Comparison of ENCODE assay signal across 8 cellular contexts in the genomic region with DNA sequence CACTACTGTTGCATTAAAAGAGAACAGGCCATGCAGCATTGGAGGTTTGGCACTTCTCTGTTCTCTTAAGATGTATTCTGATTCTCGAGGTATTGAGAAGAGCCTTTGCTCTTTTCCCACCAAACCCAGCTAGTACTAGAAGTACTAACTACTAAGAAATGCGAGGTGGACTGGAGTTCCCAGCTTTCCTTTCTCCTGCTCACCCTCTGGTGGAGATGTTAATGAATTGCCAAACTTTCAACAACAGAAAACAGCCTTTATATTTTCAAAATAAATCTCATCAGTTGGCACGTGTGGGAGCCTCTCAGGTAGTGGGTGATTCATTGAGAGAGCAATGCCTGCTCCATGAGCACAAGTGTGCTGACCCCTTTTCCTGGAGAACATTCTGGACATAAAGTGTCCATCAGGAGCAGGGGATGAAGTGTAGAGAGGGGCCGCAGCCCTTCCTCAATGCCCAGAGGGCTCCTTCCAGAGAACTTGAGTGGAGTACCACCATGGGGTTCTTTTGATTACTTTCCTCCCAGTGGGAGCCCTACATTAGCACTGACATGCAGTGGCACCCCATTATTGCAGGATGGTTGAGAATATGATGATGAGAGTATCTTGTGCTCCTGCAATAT. TPM values are rescaled to one million over a fixed set of nuclear protein-coding genes. Genes with fewer than 3 reads are reported as not detected.
DNase-seq lines count a peak whose midpoint lies in the region.

No MANE protein-coding gene starts in this region.

- H3K4me1 ChIP-seq in mesenchymal stem cell (ENCODE audit: control insufficient read depth, insufficient read depth, low read depth, low read length) = peaks cover 23% of the 10 kb centered on the region

- peaks cover 5% of the 10 kb centered on the region for H3K79me1 ChIP-seq in mesenchymal stem cell (replicated peaks; ENCODE audit: low read length, poor library complexity, severe bottlenecking)

- H3K4ac ChIP-seq in mesenchymal stem cell (ENCODE audit: low read depth in 1 of 2, low read length in 2 of 2) = no peak overlapping the region

- H2BK15ac ChIP-seq in mesenchymal stem cell (ENCODE audit: low read depth, poor library complexity, severe bottlenecking) = no peak overlapping the region

- no peak overlapping the region for H3K18ac ChIP-seq in mesenchymal stem cell (ENCODE audit: low read depth in 1 of 2, low read length in 2 of 2)

- H3K9me3 ChIP-seq in mesenchymal stem cell (ENCODE audit: control insufficient read depth, low read length) = no peaks in the 10 kb centered on the region

- H3K27me3 ChIP-seq in mesenchymal stem cell (ENCODE audit: control insufficient read depth in 1 of 2, insufficient read depth in 1 of 2, low read length in 2 of 2) = peaks cover 0 to 84% of the 10 kb centered on the region in 2 experiments

- peak; percentile 75 for DNase-seq in DMS 273 (lab: John Stamatoyannopoulos, UW; ENCODE audit: unreplicated experiment)
- DNase-seq in Kasumi-1 (lab: John Stamatoyannopoulos, UW) = peak; percentile 23 to 38
- peak; percentile 44 for DNase-seq in amniotic stem cell (lab: John Stamatoyannopoulos, UW)
- DNase-seq in mesenchymal stem cell = peak; percentile 52
- DNase-seq in NOMO-1 (lab: John Stamatoyannopoulos, UW; ENCODE audit: unreplicated experiment in 2 of 2) = no peak
- DNase-seq in NCI-H187 treated with DMSO at 0.1 percent for 48 hours (lab: John Stamatoyannopoulos, UW) = no peak
- DNase-seq in NCI-H526 treated with DMSO at 0.1 percent for 48 hours (lab: John Stamatoyannopoulos, UW) = no peak
- DNase-seq in foreskin melanocyte = no peak

- no peak overlapping the region for H3K9ac ChIP-seq in mesenchymal stem cell (ENCODE audit: low read length)

- no peak overlapping the region for H3K4me3 ChIP-seq in mesenchymal stem cell (ENCODE audit: insufficient read depth in 1 of 2, low read depth in 1 of 2, low read length in 2 of 2)

- no peak overlapping the region for H2AFZ ChIP-seq in mesenchymal stem cell (ENCODE audit: low read depth, low read length)

- peak overlapping the region; percentile 99 for H2AK5ac ChIP-seq in mesenchymal stem cell (ENCODE audit: low read length, severe bottlenecking)

- 43% methylated on average over 4 of the region's 4 CpGs for WGBS in mesenchymal stem cell

- no peak overlapping the region for H3K14ac ChIP-seq in mesenchymal stem cell (ENCODE audit: low read length in 2 of 2)

- H3K36me3 ChIP-seq in mesenchymal stem cell (ENCODE audit: control insufficient read depth in 1 of 2, insufficient read depth in 2 of 2, low read depth in 1 of 2, low read length in 2 of 2) = no peaks in the 10 kb centered on the region

- H2BK5ac ChIP-seq in mesenchymal stem cell (ENCODE audit: low read depth, low read length, poor library complexity, severe bottlenecking) = no peak overlapping the region

- no peak overlapping the region for H4K8ac ChIP-seq in mesenchymal stem cell (ENCODE audit: low read length)

- H4K91ac ChIP-seq in mesenchymal stem cell (ENCODE audit: low read length) = no peak overlapping the region

- H2BK12ac ChIP-seq in mesenchymal stem cell (ENCODE audit: low read length in 2 of 2) = no peak overlapping the region

- no peak overlapping the region for H3K23ac ChIP-seq in mesenchymal stem cell (ENCODE audit: low read length in 2 of 2)

- H3K4me2 ChIP-seq in mesenchymal stem cell (ENCODE audit: low read length, poor library complexity, severe bottlenecking) = no peak overlapping the region

- H2BK120ac ChIP-seq in mesenchymal stem cell (ENCODE audit: low read depth, low read length) = no peak overlapping the region

- peak overlapping the region; percentile 24 for H3K27ac ChIP-seq in mesenchymal stem cell (ENCODE audit: low read length, poor library complexity, severe bottlenecking)

RNA-seq across cellular contexts. Expression of a gene that starts 45.7 kb away (rescaled TPM):
- not detected for polyA plus RNA-seq in mesenchymal stem cell (2013, experiment 1 of 2)
- not detected for polyA plus RNA-seq in mesenchymal stem cell (2013, experiment 2 of 2)

Comparison
In these comparisons a context has a peak if more than half of its experiments do, and no peak if none do; other contexts are left out.
1. DNase-seq: peak in DMS 273 (single experiment), Kasumi-1 (2 of 2), amniotic stem cell (single experiment) and mesenchymal stem cell (single experiment); none in NOMO-1 (0 of 2), NCI-H187 treated with DMSO at 0.1 percent for 48 hours (single experiment), NCI-H526 treated with DMSO at 0.1 percent for 48 hours (single experiment) and foreskin melanocyte (single experiment).